In genomic region chr17:61458000-61458399, GRCh38 we compare ENCODE assay signal across 21 cellular contexts. TPM values are rescaled to one million over a fixed set of nuclear protein-coding genes. Genes with fewer than 3 reads are reported as not detected.
DNase-seq lines count a peak whose midpoint lies in the region; ATAC-seq, FAIRE-seq and TF ChIP-seq lines count a peak whose summit lies in the region.
"Had no signal": no experiment of that assay in that cellular context is flagged by ENCODE, and none has a peak within 500 bp of the region (broad histone marks: within the 10 kb centered on the region; RNA-seq: fewer than 3 reads in every experiment).

No MANE protein-coding gene starts in this region.

- no peak for TF ChIP-seq RAD21 in GM12878 (IDR thresholded peaks at IDR 0.05; ENCODE audit: insufficient read depth, low read depth, low read length)

- peak; percentile 23 for DNase-seq in activated CD8-positive, alpha-beta memory T cell treated with anti-CD3 and anti-CD28 coated beads, Interleukin-2, amount 50 U/mL, for 48 hours
- DNase-seq in activated CD8-positive, alpha-beta memory T cell treated with anti-CD3 and anti-CD28 coated beads, Interleukin-2, amount 10 ng/mL, durations not matched to agents 7 days and 5 days, result no peak
- DNase-seq in GM12878 (ENCODE audit: low read depth, low spot score), result no peak
- no peak for DNase-seq in mesendoderm
- DNase-seq in type B pancreatic cell (ENCODE audit: extremely low spot score, unreplicated experiment), result no peak
- DNase-seq in mucosa of descending colon, result no peak
- DNase-seq: CD8-positive, alpha-beta memory T cell; DND-41; effector CD4-positive, alpha-beta T cell; kidney; NCI-H1436; SK-N-SH; stimulated activated CD4-positive, alpha-beta T cell treated with anti-CD3 and anti-CD28 coated beads, Interleukin-4, amount 100 ng/mL, for 24 hours; tibial artery had no signal

- H3K9me3 ChIP-seq in GM12878 (replicated peaks; ENCODE audit: control insufficient read depth, insufficient read depth, low read length), result no peaks in the 10 kb centered on the region
- H3K9me3 ChIP-seq in mucosa of descending colon, result no peaks in the 10 kb centered on the region
- H3K9me3 ChIP-seq: Peyer's patch, SK-N-SH, tibial artery had no signal

- H3K36me3 ChIP-seq in GM12878 (ENCODE audit: control insufficient read depth in 2 of 2, insufficient read depth in 2 of 2, low read length in 1 of 2), result no peaks in the 10 kb centered on the region
- H3K36me3 ChIP-seq in mesendoderm (ENCODE audit: control insufficient read depth, insufficient read depth, low read length), result no peaks in the 10 kb centered on the region
- H3K36me3 ChIP-seq in mucosa of descending colon (ENCODE audit: low read depth), result no peaks in the 10 kb centered on the region
- H3K36me3 ChIP-seq: Peyer's patch, tibial artery had no signal

- H3K27ac Mint-ChIP-seq in activated CD8-positive, alpha-beta memory T cell treated with anti-CD3 and anti-CD28 coated beads, Interleukin-2, amount 10 ng/mL, durations not matched to agents 7 days and 5 days, result no peak overlapping the region
- H3K27ac Mint-ChIP-seq in type B pancreatic cell, result no peak overlapping the region

- peaks cover 16% of the 10 kb centered on the region for H3K4me1 Mint-ChIP-seq in activated CD8-positive, alpha-beta memory T cell treated with anti-CD3 and anti-CD28 coated beads, Interleukin-2, amount 10 ng/mL, durations not matched to agents 7 days and 5 days
- peaks cover 36% of the 10 kb centered on the region for H3K4me1 Mint-ChIP-seq in type B pancreatic cell (ENCODE audit: unreplicated experiment)

- H4K5ac ChIP-seq in mesendoderm (ENCODE audit: low read length), result no peak overlapping the region

- no peak for TF ChIP-seq POLR2A in GM12878 (IDR thresholded peaks at IDR 0.05; ENCODE audit: low read depth, low read length)

- peak overlapping the region; percentile 16 for H3K18ac ChIP-seq in mesendoderm (ENCODE audit: low read length)

- intact Hi-C loops in GM12878 (cut with micrococcal nuclease; ENCODE audit: unreplicated experiment) (no loop called here), mucosa of descending colon (cut with DNase I, micrococcal nuclease) (no loop called here)

- no peak overlapping the region for H2AFZ ChIP-seq in GM12878 (ENCODE audit: control insufficient read depth, low read depth, low read length)
- H2AFZ ChIP-seq: parathyroid adenoma had no signal

- CTCF ChIA-PET in activated CD8-positive, alpha-beta memory T cell treated with anti-CD3 and anti-CD28 coated beads, Interleukin-2, amount 10 ng/mL, durations not matched to agents 7 days and 5 days (lab: Charles Lee), result no interaction called here
- CTCF ChIA-PET in GM12878 (lab: Yijun Ruan, JAX), result no interaction called here

- H3K27ac ChIP-seq in GM12878 (ENCODE audit: control insufficient read depth, insufficient read depth) (no peak overlapping the region), mesendoderm (ENCODE audit: low read depth, low read length) (no peak overlapping the region)
- H3K27ac ChIP-seq: A549, parathyroid adenoma, Peyer's patch, tibial artery had no signal

- H4K20me1 ChIP-seq in GM12878 (ENCODE audit: control insufficient read depth, insufficient read depth), result no peaks in the 10 kb centered on the region

- FAIRE-seq in GM12878 (lab: Jason Lieb, UNC), result no peak
- FAIRE-seq: A549, kidney, TTC549 had no signal

- no peak for TF ChIP-seq EP300 in GM12878 (IDR thresholded peaks at IDR 0.05; ENCODE audit: borderline replicate concordance in 1 of 2, control insufficient read depth in 1 of 2, low read depth in 2 of 2, low read length in 2 of 2)

- peaks cover 29 to 43% of the 10 kb centered on the region in 2 experiments for H3K27me3 ChIP-seq in GM12878 (replicated peaks in 1 of 2; ENCODE audit: control insufficient read depth in 2 of 2, insufficient read depth in 2 of 2, low read length in 1 of 2)
- peaks cover 75% of the 10 kb centered on the region for H3K27me3 ChIP-seq in mesendoderm (ENCODE audit: insufficient read depth, low read length, poor library complexity)

- no peak for ATAC-seq in activated CD8-positive, alpha-beta memory T cell treated with anti-CD3 and anti-CD28 coated beads, Interleukin-2, amount 10 ng/mL, durations not matched to agents 7 days and 5 days
- ATAC-seq in GM12878 (no peak), HG03097 (IDR thresholded peaks at IDR 0.05; ENCODE audit: low FRiP score, unreplicated experiment) (no peak), HG03565 (IDR thresholded peaks at IDR 0.05; ENCODE audit: unreplicated experiment) (no peak), mucosa of descending colon (no peak)
- ATAC-seq: A549 had no signal

- H3K79me1 ChIP-seq in mesendoderm (ENCODE audit: low read length), result no peaks in the 10 kb centered on the region

- RAD21 ChIA-PET in GM12878 (lab: Charles Lee; ENCODE audit: unreplicated experiment), result no interaction called here

- H3K9ac ChIP-seq in GM12878 (ENCODE audit: control insufficient read depth, insufficient read depth, low read length), result no peak overlapping the region
- H3K9ac ChIP-seq in mesendoderm (ENCODE audit: low read length), result no peak overlapping the region
- H3K9ac ChIP-seq: parathyroid adenoma, SK-N-SH had no signal

- POLR2A ChIA-PET in GM12878 (lab: Charles Lee), result no interaction called here

- no peak overlapping the region for H3K23ac ChIP-seq in mesendoderm (ENCODE audit: low read length)

- H2BK120ac ChIP-seq in mesendoderm (ENCODE audit: low read depth, low read length), result no peak overlapping the region

- H3K79me2 ChIP-seq in GM12878 (ENCODE audit: control insufficient read depth, insufficient read depth, low read length) (no peaks in the 10 kb centered on the region), mesendoderm (ENCODE audit: control insufficient read depth, insufficient read depth, low read length) (no peaks in the 10 kb centered on the region)
- H3K79me2 ChIP-seq: parathyroid adenoma had no signal

- H3K4me3 ChIP-seq in GM12878 (no peak overlapping the region), mesendoderm (ENCODE audit: low read length) (no peak overlapping the region), mucosa of descending colon (no peak overlapping the region)
- H3K4me3 ChIP-seq: A549, tibial artery had no signal

- 14% methylated on average over 10 of the region's 14 CpGs for WGBS in GM12878 (ENCODE audit: insufficient coverage, insufficient replicate concordance, low lambda C conversion rate, missing lambda C conversion rate)
- no CpG with 5 or more reads among the region's 14 CpGs for WGBS in mesendoderm (ENCODE audit: extremely low coverage, insufficient coverage, low lambda C conversion rate)

- H2BK15ac ChIP-seq in mesendoderm (replicated peaks; ENCODE audit: low read depth), result no peak overlapping the region

- no peaks in the 10 kb centered on the region for H3K4me1 ChIP-seq in GM12878 (ENCODE audit: control insufficient read depth, insufficient read depth, low read length)
- H3K4me1 ChIP-seq in mesendoderm (ENCODE audit: control insufficient read depth, low read depth, low read length), result peaks cover 7% of the 10 kb centered on the region
- H3K4me1 ChIP-seq in mucosa of descending colon (ENCODE audit: low read depth), result peaks cover 18% of the 10 kb centered on the region
- H3K4me1 ChIP-seq: A549, parathyroid adenoma had no signal

- no peak overlapping the region for H3K4ac ChIP-seq in mesendoderm (ENCODE audit: low read depth, low read length)

- no peak for TF ChIP-seq CTCF in GM12878 (IDR thresholded peaks at IDR 0.05 in 2 of 3, conservative IDR thresholded peaks at IDR 0.05 in 1 of 3; ENCODE audit: control insufficient read depth in 2 of 3, extremely low read depth in 1 of 3, insufficient read depth in 1 of 3, low read depth in 3 of 3, low read length in 3 of 3)
- TF ChIP-seq CTCF in type B pancreatic cell (conservative IDR thresholded peaks at IDR 0.05), result no peak
- TF ChIP-seq CTCF in mucosa of descending colon (IDR thresholded peaks at IDR 0.05), result no peak

- H3K56ac ChIP-seq in mesendoderm (ENCODE audit: low read length), result no peak overlapping the region

- peaks cover 3% of the 10 kb centered on the region for H3K36me3 Mint-ChIP-seq in activated CD8-positive, alpha-beta memory T cell treated with anti-CD3 and anti-CD28 coated beads, Interleukin-2, amount 10 ng/mL, durations not matched to agents 7 days and 5 days
- H3K36me3 Mint-ChIP-seq in type B pancreatic cell, result peaks cover 4% of the 10 kb centered on the region
- H3K36me3 Mint-ChIP-seq: CD8-positive, alpha-beta memory T cell had no signal

- no peak overlapping the region for H4K8ac ChIP-seq in mesendoderm (ENCODE audit: low read depth, low read length)

- no TSS peak for BruUV-seq in GM12878 (replicated peaks; lab: Mats Ljungman, UMichigan)

- in situ Hi-C loops in GM12878 (cut with MboI), result no loop called here

- H3K4me2 ChIP-seq in GM12878 (ENCODE audit: control insufficient read depth, insufficient read depth), result no peak overlapping the region
- peak overlapping the region; percentile 14 for H3K4me2 ChIP-seq in mesendoderm (ENCODE audit: low read length)
- H3K4me2 ChIP-seq: A549, SK-N-SH had no signal

- no peak overlapping the region for H2AK5ac ChIP-seq in mesendoderm (ENCODE audit: low read length)

- no peak overlapping the region for H2BK5ac ChIP-seq in mesendoderm (ENCODE audit: low read length)

- no peak overlapping the region for H3K4me3 Mint-ChIP-seq in activated CD8-positive, alpha-beta memory T cell treated with anti-CD3 and anti-CD28 coated beads, Interleukin-2, amount 10 ng/mL, durations not matched to agents 7 days and 5 days
- peak overlapping the region; percentile 60 for H3K4me3 Mint-ChIP-seq in type B pancreatic cell

- SMC1A ChIA-PET in GM12878 (lab: Charles Lee; ENCODE audit: uncharacterized antibody, unreplicated experiment), result no interaction called here

- no peaks in the 10 kb centered on the region for H3K9me3 Mint-ChIP-seq in activated CD8-positive, alpha-beta memory T cell treated with anti-CD3 and anti-CD28 coated beads, Interleukin-2, amount 10 ng/mL, durations not matched to agents 7 days and 5 days (ENCODE audit: low read depth)
- H3K9me3 Mint-ChIP-seq in type B pancreatic cell, result peaks cover 4% of the 10 kb centered on the region
- H3K9me3 Mint-ChIP-seq: activated T-helper 1 cell treated with anti-CD3 and anti-CD28 coated beads, Interleukin-12 subunit alpha, Interleukin-12 subunit beta, Interleukin-2, Interleukin-4 antibody, amounts not matched to agents 30 ng/mL and 10 ng/mL and 1 ng/mL, durations not matched to agents 14 hours and 24 hours and 36 hours had no signal

- H3K27me3 Mint-ChIP-seq in activated CD8-positive, alpha-beta memory T cell treated with anti-CD3 and anti-CD28 coated beads, Interleukin-2, amount 10 ng/mL, durations not matched to agents 7 days and 5 days, result peaks cover 93% of the 10 kb centered on the region
- H3K27me3 Mint-ChIP-seq in type B pancreatic cell, result peaks cover 93% of the 10 kb centered on the region

RNA-seq across cellular contexts. Expression of gene TBX4, which starts 5.8 kb away (rescaled TPM):
- total RNA-seq in activated CD8-positive, alpha-beta memory T cell treated with anti-CD3 and anti-CD28 coated beads, Interleukin-2, amount 10 ng/mL, durations not matched to agents 7 days and 5 days, result not detected
- not detected in 2 replicates for total RNA-seq in GM12878 (2013; cell fraction: nucleolus; rRNA removed)
- not detected in 2 replicates for total RNA-seq in GM12878 (2014; rRNA removed)
- not detected in 2 replicates for total RNA-seq in GM12878 (2014; rRNA removed; fragmentation: Illumina TruSeq; extraction: Trizol)
- total RNA-seq in GM12878 (2021), result not detected in 2 replicates
- not detected for polyA plus RNA-seq in GM12878 (2011; ENCODE audit: low read depth)
- polyA plus RNA-seq in GM12878 (2011; rRNA removed), result not detected in 2 replicates
- 0.03 TPM in 1 of 2 replicates, not detected in the other for polyA plus RNA-seq in GM12878 (2011; cell fraction: cytosol; rRNA removed)
- 0.06 TPM in 1 of 2 replicates, not detected in the other for polyA plus RNA-seq in GM12878 (2011; cell fraction: nucleus; rRNA removed)
- polyA plus RNA-seq in GM12878 (2012), result 0.07 TPM in 1 of 2 replicates, not detected in the other
- polyA plus RNA-seq in GM12878 (2014; fragmentation: Illumina TruSeq; extraction: Trizol), result 0.01 TPM in 1 of 2 replicates, not detected in the other
- polyA plus RNA-seq in GM12878 (2014; fragmentation: Nextera tagmentation; extraction: Ambion mirVana), result not detected
- polyA plus RNA-seq in GM12878 (2014; rRNA removed), result not detected in 2 replicates
- not detected for polyA plus RNA-seq in GM12878 (2016; fragmentation: Nextera tagmentation; extraction: Ambion mirVana)
- 0.15 TPM in 1 of 2 replicates, not detected in the other for polyA minus RNA-seq in GM12878 (2011; rRNA and poly(A)+ RNA removed)
- not detected in 2 replicates for polyA minus RNA-seq in GM12878 (2011; cell fraction: cytosol; rRNA and poly(A)+ RNA removed)
- polyA minus RNA-seq in GM12878 (2011; cell fraction: nucleus; rRNA and poly(A)+ RNA removed), result not detected in 2 replicates
- 0.06 TPM for polyA plus RNA-seq in mesendoderm (2013, experiment 1 of 2)
- 0.13 TPM for polyA plus RNA-seq in mesendoderm (2013, experiment 2 of 2)
- 0.45 and 1.8 TPM in 2 replicates for total RNA-seq in type B pancreatic cell (ENCODE audit: low replicate concordance)
- not detected for total RNA-seq in mucosa of descending colon
- total RNA-seq: activated T-helper 1 cell treated with anti-CD3 and anti-CD28 coated beads, Interleukin-12 subunit alpha, Interleukin-12 subunit beta, Interleukin-2, Interleukin-4 antibody, amounts not matched to agents 30 ng/mL and 10 ng/mL and 1 ng/mL, durations not matched to agents 14 hours and 24 hours and 36 hours; CD8-positive, alpha-beta memory T cell; kidney; Peyer's patch had no signal
- polyA plus RNA-seq: CD8-positive, alpha-beta memory T cell had no signal

RNA-seq across cellular contexts. Expression of gene TBX2, which starts 58.4 kb away (rescaled TPM):
- total RNA-seq in activated CD8-positive, alpha-beta memory T cell treated with anti-CD3 and anti-CD28 coated beads, Interleukin-2, amount 10 ng/mL, durations not matched to agents 7 days and 5 days, result not detected
- not detected in 2 replicates for total RNA-seq in GM12878 (2013; cell fraction: nucleolus; rRNA removed)
- not detected in 2 replicates for total RNA-seq in GM12878 (2014; rRNA removed)
- not detected in 2 replicates for total RNA-seq in GM12878 (2014; rRNA removed; fragmentation: Illumina TruSeq; extraction: Trizol)
- total RNA-seq in GM12878 (2021), result 0.11 and 0.13 TPM in 2 replicates
- not detected for polyA plus RNA-seq in GM12878 (2011; ENCODE audit: low read depth)
- not detected in 2 replicates for polyA plus RNA-seq in GM12878 (2011; rRNA removed)
- not detected in 2 replicates for polyA plus RNA-seq in GM12878 (2011; cell fraction: cytosol; rRNA removed)
- not detected in 2 replicates for polyA plus RNA-seq in GM12878 (2011; cell fraction: nucleus; rRNA removed)
- polyA plus RNA-seq in GM12878 (2012), result not detected in 2 replicates
- not detected in 2 replicates for polyA plus RNA-seq in GM12878 (2014; fragmentation: Illumina TruSeq; extraction: Trizol)
- polyA plus RNA-seq in GM12878 (2014; fragmentation: Nextera tagmentation; extraction: Ambion mirVana), result not detected
- polyA plus RNA-seq in GM12878 (2014; rRNA removed), result not detected in 2 replicates
- not detected for polyA plus RNA-seq in GM12878 (2016; fragmentation: Nextera tagmentation; extraction: Ambion mirVana)
- polyA minus RNA-seq in GM12878 (2011; rRNA and poly(A)+ RNA removed), result not detected in 2 replicates
- polyA minus RNA-seq in GM12878 (2011; cell fraction: cytosol; rRNA and poly(A)+ RNA removed), result not detected in 2 replicates
- not detected in 2 replicates for polyA minus RNA-seq in GM12878 (2011; cell fraction: nucleus; rRNA and poly(A)+ RNA removed)
- polyA plus RNA-seq in mesendoderm (2013, experiment 1 of 2), result 0.01 TPM
- polyA plus RNA-seq in mesendoderm (2013, experiment 2 of 2), result 0.01 TPM
- 8.7 and 55.9 TPM in 2 replicates for total RNA-seq in type B pancreatic cell (ENCODE audit: low replicate concordance)
- total RNA-seq in mucosa of descending colon, result 1 to 10 TPM; 6.6 to 9.0 (median 8.2) TPM
- total RNA-seq: activated T-helper 1 cell treated with anti-CD3 and anti-CD28 coated beads, Interleukin-12 subunit alpha, Interleukin-12 subunit beta, Interleukin-2, Interleukin-4 antibody, amounts not matched to agents 30 ng/mL and 10 ng/mL and 1 ng/mL, durations not matched to agents 14 hours and 24 hours and 36 hours had no signal
- polyA plus RNA-seq: CD8-positive, alpha-beta memory T cell had no signal
